ENCODE assay signal across 8 cellular contexts in the genomic region with DNA sequence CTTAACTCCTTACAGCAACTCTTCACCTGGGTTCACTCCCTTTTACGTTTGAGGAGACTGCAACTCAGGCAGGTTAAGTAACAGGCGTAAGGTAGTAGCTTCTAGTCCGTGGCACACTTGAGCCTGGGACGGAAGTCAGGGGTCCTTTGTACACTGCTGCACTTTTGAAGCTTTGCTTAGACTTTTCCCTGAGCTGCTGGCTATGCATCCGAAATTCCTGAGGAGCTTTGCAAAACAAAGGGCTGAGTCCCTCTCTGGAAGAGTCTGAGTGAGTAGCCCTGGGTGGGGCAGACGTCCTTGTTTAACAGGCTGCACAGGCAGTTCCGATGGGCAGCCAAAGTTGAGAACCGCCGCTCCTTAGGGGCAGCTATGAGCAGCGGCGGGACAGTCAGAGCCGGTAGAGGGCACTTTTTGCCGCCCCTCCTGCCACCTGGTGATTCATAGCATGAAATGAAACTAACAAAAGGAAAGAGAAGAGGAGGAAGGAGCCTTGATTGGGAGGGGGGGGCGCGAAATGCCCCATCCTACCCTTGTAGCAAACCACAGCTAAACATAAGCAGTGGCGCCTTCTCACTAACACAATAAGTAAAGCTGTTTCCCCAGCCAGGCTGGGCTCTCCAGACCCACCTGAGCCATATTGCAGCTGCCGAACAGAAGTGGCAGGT. TPM values are rescaled to one million over a fixed set of nuclear protein-coding genes. Genes with fewer than 3 reads are reported as not detected.
DNase-seq lines count a peak whose midpoint lies in the region; ATAC-seq, FAIRE-seq and TF ChIP-seq lines count a peak whose summit lies in the region.

No MANE protein-coding gene starts in this region.

- peak overlapping the region; percentile 61 for H3K9ac ChIP-seq in IMR-90 (ENCODE audit: low read depth, low read length)

- H3K27ac Mint-ChIP-seq in Caco-2 (ENCODE audit: unreplicated experiment) = peak overlapping the region; percentile 10

- TSS peak; percentile 43 for BruUV-seq in Caco-2 (replicated peaks; lab: Mats Ljungman, UMichigan)
- BruUV-seq in IMR-90 (replicated peaks; lab: Mats Ljungman, UMichigan) = no TSS peak

- H3K4me1 ChIP-seq in Caco-2 (peaks cover 28% of the 10 kb centered on the region), IMR-90 (ENCODE audit: control insufficient read depth, insufficient read depth, low read length) (peaks cover 7% of the 10 kb centered on the region)

- H2BK15ac ChIP-seq in IMR-90 (ENCODE audit: low read depth, low read length) = 0 out of 3 replicates have a peak overlapping the region, but pooled peaks have one; percentile 8

- peaks cover 3% of the 10 kb centered on the region for H3K27me3 Mint-ChIP-seq in Caco-2 (ENCODE audit: insufficient read depth, unreplicated experiment)

- H3K9me1 ChIP-seq in IMR-90 (ENCODE audit: insufficient read depth, low read length) = peaks cover 18% of the 10 kb centered on the region

- peak overlapping the region; percentile 45 for H4K91ac ChIP-seq in IMR-90 (ENCODE audit: insufficient read depth, low read depth, low read length)

- H3K4me3 ChIP-seq in Caco-2 (ENCODE audit: low read depth, low read length) (peak overlapping the region; percentile 77), IMR-90 (ENCODE audit: insufficient read depth, low read depth, low read length) (peak overlapping the region; percentile 52), bronchial epithelial cell (ENCODE audit: low read depth, low read length) (peak overlapping the region; percentile 81)

- in situ Hi-C loops in IMR-90 (cut with MboI; ENCODE audit: low sequenced_read_pairs) = loop anchor here (25.0 kb wide), 1 partner anchor 1328 kb away; no protein-coding TSS in a partner anchor

- peaks cover 16% of the 10 kb centered on the region for H3K36me3 Mint-ChIP-seq in Caco-2 (ENCODE audit: insufficient read depth, unreplicated experiment)

- peak; percentile 23; the same call in 1 of the 2 replicates for TF ChIP-seq RAD21 in IMR-90 (IDR thresholded peaks at IDR 0.05; ENCODE audit: low read length)

- WGBS in IMR-90 (ENCODE audit: extremely low coverage in 2 of 2, insufficient read length in 1 of 2), 2 experiments = 3% methylated on average over 7 of the region's 17 CpGs; no CpG with 5 or more reads in 1 of the 2 experiments

- H3K9me3 ChIP-seq in Caco-2 = no peaks in the 10 kb centered on the region
- H3K9me3 ChIP-seq in IMR-90 (ENCODE audit: control insufficient read depth, insufficient read depth, low read length) = no peaks in the 10 kb centered on the region

- H3K4ac ChIP-seq in IMR-90 (ENCODE audit: low read depth, low read length) = peak overlapping the region; percentile 74

- peak overlapping the region; percentile 58 for H2BK120ac ChIP-seq in IMR-90 (ENCODE audit: low read depth, low read length)

- H3K23ac ChIP-seq in IMR-90 (ENCODE audit: low read depth, low read length) = peak overlapping the region; percentile 92

- H4K5ac ChIP-seq in IMR-90 (ENCODE audit: low read depth, low read length) = peak overlapping the region; percentile 23

- peak overlapping the region; percentile 84 for H2AFZ ChIP-seq in IMR-90 (replicated peaks; ENCODE audit: low read length, poor library complexity)

- peak overlapping the region; percentile 35 for H3K27ac ChIP-seq in IMR-90 (ENCODE audit: insufficient read depth, low read length)
- peak overlapping the region; percentile 90 for H3K27ac ChIP-seq in VCaP

- FAIRE-seq in bronchial epithelial cell (lab: Jason Lieb, UNC) (no peak), H54 (lab: Jason Lieb, UNC) (no peak)

- H2AK5ac ChIP-seq in IMR-90 (ENCODE audit: low read depth, low read length) = peak overlapping the region; percentile 92; the same call in 1 of the 2 replicates

- no peak overlapping the region for H2BK5ac ChIP-seq in IMR-90 (ENCODE audit: low read depth, low read length, poor library complexity, severe bottlenecking)

- TF ChIP-seq CTCF in Caco-2 (IDR thresholded peaks at IDR 0.05; ENCODE audit: insufficient read depth in 1 of 2, low read depth in 1 of 2, low read length in 1 of 2, severe bottlenecking in 1 of 2, unreplicated experiment in 1 of 2) (peak in 1 of 2 experiments; percentile 25), IMR-90 (conservative IDR thresholded peaks at IDR 0.05; ENCODE audit: low read depth, low read length) (peak; percentile 44), VCaP (conservative IDR thresholded peaks at IDR 0.05) (peak; percentile 62), bronchial epithelial cell (IDR thresholded peaks at IDR 0.05; ENCODE audit: insufficient read depth, low read length, severe bottlenecking) (peak; percentile 36)

- peak; percentile 39 for ATAC-seq in GM19467 (IDR thresholded peaks at IDR 0.05; ENCODE audit: unreplicated experiment)
- ATAC-seq in IMR-90 (ENCODE audit: low read depth) = peak; percentile 55

- CTCF ChIA-PET in Caco-2 (lab: Charles Lee) = interaction anchor here (1.0 to 1.4 kb wide), 3 partner anchors 9 to 25 kb away, joined by 3 to 7 read pairs (median 5); a partner anchor contains a TSS
- CTCF ChIA-PET in IMR-90 (lab: Yijun Ruan, JAX) = interaction anchor here (0.6 to 1.6 kb wide), 8 partner anchors 13 to 1744 kb away, joined by 3 to 8 read pairs (median 3); a partner anchor contains a TSS

- H4K8ac ChIP-seq in IMR-90 (ENCODE audit: low read depth in 2 of 2, low read length in 2 of 2) = peak overlapping the region; percentile 51 to 90; a peak in 3 of 4 replicates

- TF ChIP-seq POLR2A in IMR-90 (IDR thresholded peaks at IDR 0.05; ENCODE audit: low read depth, low read length) (no peak), H54 (IDR thresholded peaks at IDR 0.05; ENCODE audit: low read depth, low read length) (no peak)

- POLR2A ChIA-PET in Caco-2 (lab: Charles Lee) (interaction anchor here (0.8 kb wide), 1 partner anchor 10 kb away, joined by 3 read pairs; no protein-coding TSS in a partner anchor), IMR-90 (lab: Charles Lee; ENCODE audit: unreplicated experiment) (no interaction called here)

- peak overlapping the region; percentile 82 for H3K14ac ChIP-seq in IMR-90 (replicated peaks; ENCODE audit: low read depth, low read length)

- H3K36me3 ChIP-seq in Caco-2 (ENCODE audit: control insufficient read depth, insufficient read depth, low read length) = no peaks in the 10 kb centered on the region
- H3K36me3 ChIP-seq in IMR-90 (ENCODE audit: control insufficient read depth, insufficient read depth, low read length) = peaks cover 6% of the 10 kb centered on the region
- H3K36me3 ChIP-seq in bronchial epithelial cell (ENCODE audit: control insufficient read depth, insufficient read depth, low read length) = peaks cover 6% of the 10 kb centered on the region

- H3K79me1 ChIP-seq in IMR-90 (ENCODE audit: low read depth in 1 of 2, low read length in 2 of 2) = peaks cover 23 to 53% of the 10 kb centered on the region in 2 experiments

- no peak overlapping the region for H3K18ac ChIP-seq in IMR-90 (ENCODE audit: low read depth, low read length)

- H2BK20ac ChIP-seq in IMR-90 (ENCODE audit: low read depth, low read length) = peak overlapping the region; percentile 46; the same call in 1 of the 2 replicates

- dilution Hi-C loops in IMR-90 (cut with HindIII; ENCODE audit: low sequenced_read_pairs, unreplicated experiment) = no loop called here

- peak; percentile 48 to 56 for DNase-seq in Caco-2
- DNase-seq in IMR-90 = peak; percentile 50
- DNase-seq in bronchial epithelial cell (ENCODE audit: low read depth) = peak; percentile 75
- peak; percentile 70 for DNase-seq in kidney glomerular epithelial cell (lab: John Stamatoyannopoulos, UW)
- DNase-seq in stimulated activated CD4-positive, alpha-beta T cell treated with anti-CD3 and anti-CD28 coated beads, Interleukin-2, amount 100 ng/mL, for 4 hours (ENCODE audit: low read depth) = peak; percentile 62
- no peak for DNase-seq in H54 (ENCODE audit: insufficient read length, low spot score)

- peaks cover 14% of the 10 kb centered on the region; the same call in 1 of the 2 replicates for H4K20me1 ChIP-seq in IMR-90 (ENCODE audit: insufficient read depth, low read length)

- intact Hi-C loops in Caco-2 (cut with micrococcal nuclease; ENCODE audit: unreplicated experiment) (loop anchor here (5.0 kb wide), 1 partner anchor 212 kb away; no protein-coding TSS in a partner anchor), IMR-90 (cut with micrococcal nuclease) (loop anchor here (2.0 kb wide), 1 partner anchor 271 kb away; no protein-coding TSS in a partner anchor)

- no peaks in the 10 kb centered on the region for H3K27me3 ChIP-seq in Caco-2 (replicated peaks; ENCODE audit: control insufficient read depth, insufficient read depth, low read length)
- H3K27me3 ChIP-seq in IMR-90 (ENCODE audit: control insufficient read depth, insufficient read depth, low read length) = 0 out of 2 replicates have a peak, but pooled peaks cover 4% of the 10 kb centered on the region
- H3K27me3 ChIP-seq in bronchial epithelial cell (ENCODE audit: control insufficient read depth, insufficient read depth, low read length) = no peaks in the 10 kb centered on the region

- H3K56ac ChIP-seq in IMR-90 (ENCODE audit: extremely low read depth, insufficient read depth, low read length) = peak overlapping the region; percentile 32

- H3K9me3 Mint-ChIP-seq in Caco-2 (ENCODE audit: unreplicated experiment) = no peaks in the 10 kb centered on the region

- H3K4me2 ChIP-seq in IMR-90 (ENCODE audit: low read depth, low read length) = peak overlapping the region; percentile 75

- H3K4me1 Mint-ChIP-seq in Caco-2 (ENCODE audit: low read depth, unreplicated experiment) = peaks cover 7% of the 10 kb centered on the region

- peak overlapping the region; percentile 89 for H2AK9ac ChIP-seq in IMR-90 (replicated peaks; ENCODE audit: low read depth, low read length, poor library complexity)

- peak overlapping the region; percentile 92 for H3K4me3 Mint-ChIP-seq in Caco-2 (ENCODE audit: unreplicated experiment)

RNA-seq across cellular contexts. Expression of a gene that starts 1.4 kb away (rescaled TPM):
- total RNA-seq in Caco-2 (2022) = 82.3 and 91.9 TPM in 2 replicates
- 15.1 and 17.2 TPM in 2 replicates for total RNA-seq in IMR-90 (2012; rRNA removed)
- 69.7 and 73.6 TPM in 2 replicates for polyA plus RNA-seq in IMR-90 (2012; rRNA removed)
- 56.6 and 60.6 TPM in 2 replicates for polyA plus RNA-seq in IMR-90 (2012; cell fraction: cytosol; rRNA removed)
- polyA plus RNA-seq in IMR-90 (2012; cell fraction: nucleus; rRNA removed; ENCODE audit: low replicate concordance) = 8.8 and 14.0 TPM in 2 replicates
- 7.6 and 7.7 TPM in 2 replicates for total RNA-seq in bronchial epithelial cell

RNA-seq across cellular contexts. Expression of a gene that starts 8.9 kb away (rescaled TPM):
- 86.6 and 97.3 TPM in 2 replicates for total RNA-seq in Caco-2 (2022)
- 7.7 and 8.3 TPM in 2 replicates for total RNA-seq in IMR-90 (2012; rRNA removed)
- 64.2 and 74.8 TPM in 2 replicates for polyA plus RNA-seq in IMR-90 (2012; rRNA removed)
- 87.8 and 103 TPM in 2 replicates for polyA plus RNA-seq in IMR-90 (2012; cell fraction: cytosol; rRNA removed)
- polyA plus RNA-seq in IMR-90 (2012; cell fraction: nucleus; rRNA removed; ENCODE audit: low replicate concordance) = 240 and 518 TPM in 2 replicates
- 22.6 and 25.2 TPM in 2 replicates for total RNA-seq in bronchial epithelial cell

RNA-seq across cellular contexts. Expression of a gene that starts 9.0 kb away (rescaled TPM):
- total RNA-seq in Caco-2 (2022) (180 and 183 TPM in 2 replicates), IMR-90 (2012; rRNA removed) (29.7 and 29.8 TPM in 2 replicates), bronchial epithelial cell (30.2 and 36.1 TPM in 2 replicates)
- polyA plus RNA-seq in IMR-90 (2012; rRNA removed) = 48.5 and 50.4 TPM in 2 replicates
- polyA plus RNA-seq in IMR-90 (2012; cell fraction: cytosol; rRNA removed) = 50.5 and 59.1 TPM in 2 replicates
- polyA plus RNA-seq in IMR-90 (2012; cell fraction: nucleus; rRNA removed; ENCODE audit: low replicate concordance) = 28.4 and 43.7 TPM in 2 replicates

RNA-seq across cellular contexts. Expression of a gene that starts 36.6 kb away (rescaled TPM):
- total RNA-seq in Caco-2 (2022) (0.43 and 0.84 TPM in 2 replicates), IMR-90 (2012; rRNA removed) (1.9 and 3.2 TPM in 2 replicates), bronchial epithelial cell (0.38 and 1.3 TPM in 2 replicates)
- 4.4 and 5.2 TPM in 2 replicates for polyA plus RNA-seq in IMR-90 (2012; rRNA removed)
- 2.9 and 8.9 TPM in 2 replicates for polyA plus RNA-seq in IMR-90 (2012; cell fraction: cytosol; rRNA removed)
- polyA plus RNA-seq in IMR-90 (2012; cell fraction: nucleus; rRNA removed; ENCODE audit: low replicate concordance) = 4.4 and 7.8 TPM in 2 replicates

RNA-seq across cellular contexts. Expression of a gene that starts 48.0 kb away (rescaled TPM):
- not detected in 2 replicates for total RNA-seq in Caco-2 (2022)
- total RNA-seq in IMR-90 (2012; rRNA removed) = 0.18 and 0.28 TPM in 2 replicates
- 1.2 and 1.6 TPM in 2 replicates for polyA plus RNA-seq in IMR-90 (2012; rRNA removed)
- 1.5 and 3.3 TPM in 2 replicates for polyA plus RNA-seq in IMR-90 (2012; cell fraction: cytosol; rRNA removed)
- polyA plus RNA-seq in IMR-90 (2012; cell fraction: nucleus; rRNA removed; ENCODE audit: low replicate concordance) = 7.4 and 25.0 TPM in 2 replicates
- total RNA-seq in bronchial epithelial cell = not detected in 2 replicates
